ENCODE assay signal across 18 cellular contexts in the genomic region with DNA sequence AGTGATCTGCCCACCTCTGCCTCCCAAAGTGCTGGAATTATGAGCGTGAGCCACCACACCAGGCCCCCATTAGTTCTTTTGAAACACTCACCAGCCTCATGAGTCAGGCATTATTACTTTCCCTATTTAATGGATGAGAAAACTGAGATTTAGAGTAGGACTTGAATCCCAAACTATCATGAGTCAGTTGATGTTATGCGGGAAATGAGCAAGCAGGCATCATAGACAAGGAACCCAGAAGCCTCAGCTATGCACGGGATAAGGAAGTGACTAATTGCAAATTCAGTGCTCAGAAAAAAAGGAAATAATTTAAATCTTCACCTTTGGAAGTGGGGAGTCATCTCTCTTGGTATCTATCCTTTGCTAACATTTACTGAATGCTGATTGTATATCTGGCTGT.
DNase-seq lines count a peak whose midpoint lies in the region; ATAC-seq, FAIRE-seq and TF ChIP-seq lines count a peak whose summit lies in the region.
"Had no signal": no experiment of that assay in that cellular context is flagged by ENCODE, and none has a peak within 500 bp of the region (broad histone marks: within the 10 kb centered on the region; RNA-seq: fewer than 3 reads in every experiment).

No MANE protein-coding gene starts in this region.

- peak; percentile 52 for FAIRE-seq in astrocyte (lab: Jason Lieb, UNC)

- H3K27ac Mint-ChIP-seq in HFFc6 (peak overlapping the region; percentile 93), astrocyte (ENCODE audit: unreplicated experiment) (no peak overlapping the region)
- no peak overlapping the region for H3K27ac Mint-ChIP-seq in natural killer cell treated with Interleukin-12 subunit alpha and Interleukin-12 subunit beta and Interleukin-15 and Interleukin-18, amount 100 ng/mL, for 72 hours
- H3K27ac Mint-ChIP-seq: activated T-helper 2 cell treated with anti-CD3 and anti-CD28 coated beads, Interferon-gamma antibody, Interleukin-2, Interleukin-4, amounts not matched to agents 10 μg/mL and 5 μg/mL and 100 μg/mL, durations not matched to agents 14 hours and 24 hours and 36 hours had no signal

- H3K4me3 Mint-ChIP-seq in HFFc6 (peak overlapping the region; percentile 36), astrocyte (ENCODE audit: unreplicated experiment) (no peak overlapping the region)
- no peak overlapping the region for H3K4me3 Mint-ChIP-seq in natural killer cell treated with Interleukin-12 subunit alpha and Interleukin-12 subunit beta and Interleukin-15 and Interleukin-18, amount 100 ng/mL, for 72 hours

- ATAC-seq in foreskin keratinocyte = peak; percentile 96
- ATAC-seq in natural killer cell treated with Interleukin-12 subunit alpha and Interleukin-12 subunit beta and Interleukin-15 and Interleukin-18, amount 100 ng/mL, for 72 hours = no peak
- no peak for ATAC-seq in GM21423 (IDR thresholded peaks at IDR 0.05; ENCODE audit: unreplicated experiment)
- ATAC-seq in GM21619 (IDR thresholded peaks at IDR 0.05; ENCODE audit: unreplicated experiment) = no peak
- ATAC-seq: psoas muscle, Right ventricle myocardium inferior had no signal

- H3K4me3 ChIP-seq in astrocyte (ENCODE audit: insufficient read depth, low read depth, low read length) = no peak overlapping the region
- H3K4me3 ChIP-seq: psoas muscle had no signal

- H3K36me3 Mint-ChIP-seq in HFFc6 (ENCODE audit: low read depth) (peaks cover 35% of the 10 kb centered on the region), astrocyte (ENCODE audit: low read depth, unreplicated experiment) (peaks cover 4% of the 10 kb centered on the region)
- no peaks in the 10 kb centered on the region for H3K36me3 Mint-ChIP-seq in natural killer cell treated with Interleukin-12 subunit alpha and Interleukin-12 subunit beta and Interleukin-15 and Interleukin-18, amount 100 ng/mL, for 72 hours

- H3K79me2 ChIP-seq in astrocyte (ENCODE audit: insufficient read depth, low read length) = no peaks in the 10 kb centered on the region

- H3K27me3 ChIP-seq in astrocyte (ENCODE audit: insufficient read depth, low read length) (no peaks in the 10 kb centered on the region), foreskin keratinocyte (no peaks in the 10 kb centered on the region)
- H3K27me3 ChIP-seq: BE2C had no signal

- H3K27me3 Mint-ChIP-seq in HFFc6 (ENCODE audit: insufficient read depth) = no peaks in the 10 kb centered on the region
- no peaks in the 10 kb centered on the region for H3K27me3 Mint-ChIP-seq in astrocyte (ENCODE audit: low read depth, unreplicated experiment)
- H3K27me3 Mint-ChIP-seq in natural killer cell treated with Interleukin-12 subunit alpha and Interleukin-12 subunit beta and Interleukin-15 and Interleukin-18, amount 100 ng/mL, for 72 hours = no peaks in the 10 kb centered on the region

- H3K4me2 ChIP-seq in astrocyte (ENCODE audit: low read length) = no peak overlapping the region

- H3K9me3 ChIP-seq in astrocyte (ENCODE audit: insufficient read depth, low read depth, low read length) = no peaks in the 10 kb centered on the region
- H3K9me3 ChIP-seq: BE2C, psoas muscle had no signal

- no peak overlapping the region for H3K27ac ChIP-seq in astrocyte (ENCODE audit: low read depth, low read length)
- no peak overlapping the region for H3K27ac ChIP-seq in foreskin keratinocyte
- H3K27ac ChIP-seq: psoas muscle had no signal

- peaks cover 7% of the 10 kb centered on the region for H3K4me1 ChIP-seq in astrocyte (ENCODE audit: insufficient read depth, low read length)
- peaks cover 7% of the 10 kb centered on the region for H3K4me1 ChIP-seq in foreskin keratinocyte
- H3K4me1 ChIP-seq: BE2C, psoas muscle had no signal

- H3K9me3 Mint-ChIP-seq in HFFc6 (peaks cover 6% of the 10 kb centered on the region), astrocyte (ENCODE audit: unreplicated experiment) (no peaks in the 10 kb centered on the region)
- H3K9me3 Mint-ChIP-seq in natural killer cell treated with Interleukin-12 subunit alpha and Interleukin-12 subunit beta and Interleukin-15 and Interleukin-18, amount 100 ng/mL, for 72 hours = no peaks in the 10 kb centered on the region
- H3K9me3 Mint-ChIP-seq: activated T-helper 2 cell treated with anti-CD3 and anti-CD28 coated beads, Interferon-gamma antibody, Interleukin-2, Interleukin-4, amounts not matched to agents 10 μg/mL and 5 μg/mL and 100 μg/mL, durations not matched to agents 14 hours and 24 hours and 36 hours had no signal

- DNase-seq in AG08395 (ENCODE audit: low spot score) (peak; percentile 59), HFFc6 (peak; percentile 88), astrocyte (ENCODE audit: low read depth) (peak; percentile 74), foreskin keratinocyte (peak; percentile 71 to 86)
- DNase-seq in natural killer cell treated with Interleukin-12 subunit alpha and Interleukin-12 subunit beta and Interleukin-15 and Interleukin-18, amount 100 ng/mL, for 72 hours (ENCODE audit: low spot score) = no peak
- DNase-seq in activated effector memory CD4-positive, alpha-beta T cell treated with anti-CD3 and anti-CD28 coated beads, Interleukin-2, amount 50 U/mL, for 16 hours = no peak
- DNase-seq: activated CD4-positive, alpha-beta T cell treated with anti-CD3 and anti-CD28 coated beads, Interleukin-2, amount 50 U/mL, for 48 hours; BE2C; glutamatergic neuron; NCI-H1048; NCI-H2107; NCI-H82; psoas muscle; stimulated activated CD4-positive, alpha-beta T cell treated with anti-CD3 and anti-CD28 coated beads, Interleukin-15, amount 100 ng/mL, for 24 hours had no signal

- H2AFZ ChIP-seq in astrocyte (ENCODE audit: low read depth, low read length) = no peak overlapping the region

- no peak overlapping the region for H3K9ac ChIP-seq in astrocyte (ENCODE audit: low read length)

- no peaks in the 10 kb centered on the region for H3K36me3 ChIP-seq in astrocyte (ENCODE audit: insufficient read depth, low read length)
- H3K36me3 ChIP-seq: BE2C had no signal

- H3K4me1 Mint-ChIP-seq in HFFc6 (ENCODE audit: low read depth) (peaks cover 73% of the 10 kb centered on the region), astrocyte (ENCODE audit: low read depth, unreplicated experiment) (peaks cover 9% of the 10 kb centered on the region)
- peaks cover 4 to 5% of the 10 kb centered on the region in 2 donors for H3K4me1 Mint-ChIP-seq in natural killer cell treated with Interleukin-12 subunit alpha and Interleukin-12 subunit beta and Interleukin-15 and Interleukin-18, amount 100 ng/mL, for 72 hours (ENCODE audit: low read depth in 2 of 2)

- H4K20me1 ChIP-seq in astrocyte (ENCODE audit: insufficient read depth, low read length) = no peaks in the 10 kb centered on the region

- TF ChIP-seq CTCF in HFFc6 (IDR thresholded peaks at IDR 0.05) = no peak
- no peak for TF ChIP-seq CTCF in astrocyte (IDR thresholded peaks at IDR 0.05; ENCODE audit: insufficient read depth, low read depth, low read length)
- no peak for TF ChIP-seq CTCF in foreskin keratinocyte (conservative IDR thresholded peaks at IDR 0.05)

Comparison
In these comparisons a context has a peak if more than half of its experiments do, and no peak if none do; other contexts are left out.
1. DNase-seq: peak in AG08395 (single experiment), HFFc6 (single experiment), astrocyte (single experiment) and foreskin keratinocyte (2 of 2); none in natural killer cell treated with Interleukin-12 subunit alpha and Interleukin-12 subunit beta and Interleukin-15 and Interleukin-18, amount 100 ng/mL, for 72 hours (single experiment) and activated effector memory CD4-positive, alpha-beta T cell treated with anti-CD3 and anti-CD28 coated beads, Interleukin-2, amount 50 U/mL, for 16 hours (single experiment).